In the genomic region with DNA sequence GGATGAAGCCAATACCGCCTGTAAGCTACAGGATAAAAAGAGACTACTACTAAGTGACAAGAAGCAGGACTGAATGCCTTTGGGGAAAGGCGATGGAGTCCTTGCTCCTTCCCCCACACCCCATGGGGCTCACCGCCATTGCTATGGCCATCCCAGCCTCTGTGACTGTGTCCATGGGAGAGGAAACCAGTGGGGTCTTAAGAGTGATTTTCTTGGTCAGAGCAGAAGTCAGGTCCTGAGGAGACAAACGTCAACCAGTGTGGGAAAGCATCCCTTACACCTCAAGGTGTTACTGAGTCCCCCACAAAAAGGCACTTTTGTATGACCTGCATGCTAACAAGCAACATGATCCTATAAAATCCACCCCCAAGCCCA, we compare ENCODE assay signal across 8 cellular contexts. TPM values are rescaled to one million over a fixed set of nuclear protein-coding genes. Genes with fewer than 3 reads are reported as not detected.
DNase-seq lines count a peak whose midpoint lies in the region; TF ChIP-seq lines count a peak whose summit lies in the region.

No MANE protein-coding gene starts in this region.

- POLR2A ChIA-PET in CD4-positive, alpha-beta memory T cell (lab: Charles Lee; ENCODE audit: partially characterized antibody), result interaction anchor here (0.6 to 17.6 kb wide), 10 partner anchors 9 to 442 kb away, joined by 3 to 629 read pairs (median 4); partner anchors contain the start of genes DAG1, DALRD3, P4HTM and QRICH1

- TF ChIP-seq CTCF in OCI-LY1 (IDR thresholded peaks at IDR 0.05; ENCODE audit: low read length), result no peak

- peak overlapping the region; percentile 94 to 100 (median 99) for H3K27ac Mint-ChIP-seq in CD4-positive, alpha-beta memory T cell

- no peak for DNase-seq in CD4-positive, alpha-beta memory T cell
- DNase-seq in effector memory CD4-positive, alpha-beta T cell, result no peak
- DNase-seq in AML-193 (lab: John Stamatoyannopoulos, UW), result no peak
- DNase-seq in HT-29 (ENCODE audit: low spot score), result no peak
- no peak for DNase-seq in COLO668 (lab: John Stamatoyannopoulos, UW; ENCODE audit: unreplicated experiment)
- no peak for DNase-seq in central memory CD4-positive, alpha-beta T cell

- intact Hi-C loops in CD4-positive, alpha-beta memory T cell (cut with micrococcal nuclease), result loop anchor here (2.0 to 10.0 kb wide), 3 partner anchors 65 to 317 kb away; partner anchors contain the start of gene USP4

- peak overlapping the region; percentile 99 for H3K4me2 ChIP-seq in OCI-LY1 (ENCODE audit: low read length)

- H3K79me2 ChIP-seq in OCI-LY1 (ENCODE audit: insufficient read depth, low read length), result no peaks in the 10 kb centered on the region

- peak overlapping the region; percentile 85 for H3K9ac ChIP-seq in OCI-LY1 (ENCODE audit: low read length)

- no peaks in the 10 kb centered on the region for H3K27me3 Mint-ChIP-seq in CD4-positive, alpha-beta memory T cell

- peaks cover 25% of the 10 kb centered on the region for H3K4me1 ChIP-seq in CD4-positive, alpha-beta memory T cell (ENCODE audit: insufficient read depth, low read length)
- peaks cover 46% of the 10 kb centered on the region for H3K4me1 ChIP-seq in OCI-LY1 (ENCODE audit: insufficient read depth, low read length, severe bottlenecking)
- H3K4me1 ChIP-seq in effector memory CD4-positive, alpha-beta T cell (ENCODE audit: control insufficient read depth, insufficient read depth, low read length, poor library complexity, severe bottlenecking), result peaks cover 12% of the 10 kb centered on the region
- H3K4me1 ChIP-seq in neuron (ENCODE audit: insufficient read depth, low read length), result peaks cover 19% of the 10 kb centered on the region

- H3K4me1 Mint-ChIP-seq in CD4-positive, alpha-beta memory T cell, result peaks cover 18 to 59% (median 24%) of the 10 kb centered on the region in 4 donors

- H2AFZ ChIP-seq in OCI-LY1 (ENCODE audit: low read length) (no peak overlapping the region), neuron (ENCODE audit: low read depth, low read length) (no peak overlapping the region)

- CTCF ChIA-PET in CD4-positive, alpha-beta memory T cell (lab: Charles Lee; ENCODE audit: partially characterized antibody), result interaction anchor here (1.7 to 4.1 kb wide), 3 partner anchors 21 to 66 kb away, joined by 6 to 61 read pairs (median 11); partner anchors contain the start of genes P4HTM, QRICH1 and WDR6

- no peaks in the 10 kb centered on the region for H4K20me1 ChIP-seq in OCI-LY1 (ENCODE audit: insufficient read depth, low read length)

- peaks cover 39 to 66% of the 10 kb centered on the region in 2 donors for H3K36me3 Mint-ChIP-seq in CD4-positive, alpha-beta memory T cell

- H3K27ac ChIP-seq in CD4-positive, alpha-beta memory T cell (ENCODE audit: low read depth, low read length), result peak overlapping the region; percentile 93
- H3K27ac ChIP-seq in OCI-LY1 (ENCODE audit: low read depth, low read length, poor library complexity, severe bottlenecking), result peak overlapping the region; percentile 54
- H3K27ac ChIP-seq in effector memory CD4-positive, alpha-beta T cell (ENCODE audit: insufficient read depth, low read length, poor library complexity, severe bottlenecking), result peak overlapping the region; percentile 92

- peak overlapping the region in 1 of 2 donors; percentile 77 for H3K4me3 ChIP-seq in CD4-positive, alpha-beta memory T cell (ENCODE audit: low read length in 2 of 2)
- H3K4me3 ChIP-seq in OCI-LY1 (ENCODE audit: low read depth, low read length, poor library complexity, severe bottlenecking), result peak overlapping the region; percentile 84
- H3K4me3 ChIP-seq in effector memory CD4-positive, alpha-beta T cell (ENCODE audit: insufficient read depth, low read depth, low read length, poor library complexity, severe bottlenecking), result peak overlapping the region; percentile 78
- peak overlapping the region; percentile 63 for H3K4me3 ChIP-seq in neuron (ENCODE audit: low read length)

- H3F3A ChIP-seq in OCI-LY1 (ENCODE audit: insufficient read depth, low read length), result 0 out of 2 replicates have a peak, but pooled peaks cover 2% of the 10 kb centered on the region

- peak overlapping the region; percentile 90 to 97 (median 92) for H3K4me3 Mint-ChIP-seq in CD4-positive, alpha-beta memory T cell

- H3K9me3 ChIP-seq in CD4-positive, alpha-beta memory T cell (ENCODE audit: control insufficient read depth in 1 of 2, low read length in 2 of 2), result no peaks in the 10 kb centered on the region
- H3K9me3 ChIP-seq in OCI-LY1 (ENCODE audit: low read length) (no peaks in the 10 kb centered on the region), neuron (ENCODE audit: low read length) (no peaks in the 10 kb centered on the region)
- no peaks in the 10 kb centered on the region for H3K9me3 ChIP-seq in effector memory CD4-positive, alpha-beta T cell (ENCODE audit: control insufficient read depth, low read length)

- H3K27me3 ChIP-seq in CD4-positive, alpha-beta memory T cell (ENCODE audit: insufficient read depth, low read length), result no peaks in the 10 kb centered on the region
- H3K27me3 ChIP-seq in OCI-LY1 (ENCODE audit: insufficient read depth, low read length) (no peaks in the 10 kb centered on the region), neuron (ENCODE audit: insufficient read depth, low read length) (no peaks in the 10 kb centered on the region)
- H3K27me3 ChIP-seq in effector memory CD4-positive, alpha-beta T cell (replicated peaks; ENCODE audit: control insufficient read depth, insufficient read depth, low read length, poor library complexity, severe bottlenecking), result no peaks in the 10 kb centered on the region

- H3K36me3 ChIP-seq in CD4-positive, alpha-beta memory T cell (ENCODE audit: insufficient read depth, low read length), result peaks cover 53% of the 10 kb centered on the region
- peaks cover 90% of the 10 kb centered on the region for H3K36me3 ChIP-seq in OCI-LY1 (ENCODE audit: insufficient read depth, low read length)
- peaks cover 62% of the 10 kb centered on the region for H3K36me3 ChIP-seq in effector memory CD4-positive, alpha-beta T cell (ENCODE audit: control insufficient read depth, insufficient read depth, low read length)
- peaks cover 67% of the 10 kb centered on the region for H3K36me3 ChIP-seq in neuron (ENCODE audit: insufficient read depth, low read length)

- peaks cover 0 to 4% (median 0%) of the 10 kb centered on the region in 8 donors for H3K9me3 Mint-ChIP-seq in CD4-positive, alpha-beta memory T cell

- no peaks in the 10 kb centered on the region for H3K9me2 ChIP-seq in OCI-LY1 (ENCODE audit: low read depth, low read length)

RNA-seq across cellular contexts. Expression of gene IMPDH2, which starts 0.9 kb away (rescaled TPM):
- total RNA-seq in CD4-positive, alpha-beta memory T cell, result 10 to 100 TPM; 87.5 to 89.6 TPM
- 10 to 100 TPM; 82.9 to 87.5 TPM for polyA plus RNA-seq in CD4-positive, alpha-beta memory T cell
- 265 and 282 TPM in 2 replicates for total RNA-seq in HT-29 (2014; rRNA removed; shearing (Covaris generic))

RNA-seq across cellular contexts. Expression of gene NDUFAF3, which starts 6.4 kb away (rescaled TPM):
- total RNA-seq in CD4-positive, alpha-beta memory T cell, result 10 to 100 TPM; 77.9 to 85.7 TPM
- 100 to 1,000 TPM; 145 to 169 TPM for polyA plus RNA-seq in CD4-positive, alpha-beta memory T cell
- total RNA-seq in HT-29 (2014; rRNA removed; shearing (Covaris generic)), result 254 and 271 TPM in 2 replicates

RNA-seq across cellular contexts. Expression of gene DALRD3, which starts 9.9 kb away (rescaled TPM):
- 10 to 100 TPM; 31.2 to 32.8 TPM for total RNA-seq in CD4-positive, alpha-beta memory T cell
- 10 to 100 TPM; 32.2 to 41.3 TPM for polyA plus RNA-seq in CD4-positive, alpha-beta memory T cell
- 42.2 and 45.4 TPM in 2 replicates for total RNA-seq in HT-29 (2014; rRNA removed; shearing (Covaris generic))

RNA-seq across cellular contexts. Expression of gene WDR6, which starts 21.1 kb away (rescaled TPM):
- total RNA-seq in CD4-positive, alpha-beta memory T cell, result 100 to 1,000 TPM; 287 to 295 TPM
- polyA plus RNA-seq in CD4-positive, alpha-beta memory T cell, result 100 to 1,000 TPM; 105 to 143 TPM
- total RNA-seq in HT-29 (2014; rRNA removed; shearing (Covaris generic)), result 82.3 and 87.1 TPM in 2 replicates

RNA-seq across cellular contexts. Expression of gene P4HTM, which starts 38.2 kb away (rescaled TPM):
- 10 to 100 TPM; 79.3 to 87.3 TPM for total RNA-seq in CD4-positive, alpha-beta memory T cell
- 10 to 100 TPM; 29.7 to 32.8 TPM for polyA plus RNA-seq in CD4-positive, alpha-beta memory T cell
- 61.2 and 67.7 TPM in 2 replicates for total RNA-seq in HT-29 (2014; rRNA removed; shearing (Covaris generic))
